ENCODE assay signal across 1 cellular context in the genomic region with DNA sequence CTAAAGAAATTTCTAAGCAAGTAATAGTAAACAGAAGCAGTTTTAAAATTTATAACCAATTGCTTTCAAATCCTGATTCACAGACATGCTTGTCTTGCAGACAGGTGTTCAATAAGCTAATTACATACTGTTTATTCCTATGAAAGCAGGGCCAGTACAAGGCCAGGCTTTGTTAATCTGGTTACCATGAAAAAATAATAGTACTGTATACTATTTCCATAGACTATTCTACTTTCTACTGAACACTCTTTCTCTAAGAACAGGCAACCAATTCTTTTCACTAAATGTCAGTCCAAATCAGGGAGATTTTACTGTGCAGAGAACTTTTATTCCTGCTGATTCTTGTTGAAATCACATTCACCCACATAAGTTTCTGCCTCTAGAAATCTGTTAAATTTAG.
TF ChIP-seq lines count a peak whose summit lies in the region.

No MANE protein-coding gene starts in this region.

TF ChIP-seq in SK-N-SH, 30 proteins besides CTCF, POLR2A, EP300 and RAD21 (continued from another document):
- TF ChIP-seq, protein P1, sequence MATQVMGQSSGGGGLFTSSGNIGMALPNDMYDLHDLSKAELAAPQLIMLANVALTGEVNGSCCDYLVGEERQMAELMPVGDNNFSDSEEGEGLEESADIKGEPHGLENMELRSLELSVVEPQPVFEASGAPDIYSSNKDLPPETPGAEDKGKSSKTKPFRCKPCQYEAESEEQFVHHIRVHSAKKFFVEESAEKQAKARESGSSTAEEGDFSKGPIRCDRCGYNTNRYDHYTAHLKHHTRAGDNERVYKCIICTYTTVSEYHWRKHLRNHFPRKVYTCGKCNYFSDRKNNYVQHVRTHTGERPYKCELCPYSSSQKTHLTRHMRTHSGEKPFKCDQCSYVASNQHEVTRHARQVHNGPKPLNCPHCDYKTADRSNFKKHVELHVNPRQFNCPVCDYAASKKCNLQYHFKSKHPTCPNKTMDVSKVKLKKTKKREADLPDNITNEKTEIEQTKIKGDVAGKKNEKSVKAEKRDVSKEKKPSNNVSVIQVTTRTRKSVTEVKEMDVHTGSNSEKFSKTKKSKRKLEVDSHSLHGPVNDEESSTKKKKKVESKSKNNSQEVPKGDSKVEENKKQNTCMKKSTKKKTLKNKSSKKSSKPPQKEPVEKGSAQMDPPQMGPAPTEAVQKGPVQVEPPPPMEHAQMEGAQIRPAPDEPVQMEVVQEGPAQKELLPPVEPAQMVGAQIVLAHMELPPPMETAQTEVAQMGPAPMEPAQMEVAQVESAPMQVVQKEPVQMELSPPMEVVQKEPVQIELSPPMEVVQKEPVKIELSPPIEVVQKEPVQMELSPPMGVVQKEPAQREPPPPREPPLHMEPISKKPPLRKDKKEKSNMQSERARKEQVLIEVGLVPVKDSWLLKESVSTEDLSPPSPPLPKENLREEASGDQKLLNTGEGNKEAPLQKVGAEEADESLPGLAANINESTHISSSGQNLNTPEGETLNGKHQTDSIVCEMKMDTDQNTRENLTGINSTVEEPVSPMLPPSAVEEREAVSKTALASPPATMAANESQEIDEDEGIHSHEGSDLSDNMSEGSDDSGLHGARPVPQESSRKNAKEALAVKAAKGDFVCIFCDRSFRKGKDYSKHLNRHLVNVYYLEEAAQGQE (IDR thresholded peaks at IDR 0.05; ENCODE audit: low read depth, low read length): no peak
- TF ChIP-seq TEAD4 (IDR thresholded peaks at IDR 0.05; ENCODE audit: borderline replicate concordance, insufficient read depth) (no peak), POLR2AphosphoS5 (IDR thresholded peaks at IDR 0.05; ENCODE audit: low read depth, low read length) (no peak), NRF1 (IDR thresholded peaks at IDR 0.05; ENCODE audit: low read depth, low read length) (no peak), TAF1 (IDR thresholded peaks at IDR 0.05; ENCODE audit: borderline replicate concordance, low read depth, low read length) (no peak), MXI1 (IDR thresholded peaks at IDR 0.05; ENCODE audit: low read depth, low read length) (no peak), MEF2A (IDR thresholded peaks at IDR 0.05; ENCODE audit: borderline replicate concordance, low read depth) (no peak), TCF12 (IDR thresholded peaks at IDR 0.05) (no peak), FOXJ3 (CRISPR knock-in tag; IDR thresholded peaks at IDR 0.05) (no peak), RFX5 (IDR thresholded peaks at IDR 0.05; ENCODE audit: low read length) (no peak), GATA2 (CRISPR knock-in tag; IDR thresholded peaks at IDR 0.05) (no peak)
- TF ChIP-seq, protein P2, sequence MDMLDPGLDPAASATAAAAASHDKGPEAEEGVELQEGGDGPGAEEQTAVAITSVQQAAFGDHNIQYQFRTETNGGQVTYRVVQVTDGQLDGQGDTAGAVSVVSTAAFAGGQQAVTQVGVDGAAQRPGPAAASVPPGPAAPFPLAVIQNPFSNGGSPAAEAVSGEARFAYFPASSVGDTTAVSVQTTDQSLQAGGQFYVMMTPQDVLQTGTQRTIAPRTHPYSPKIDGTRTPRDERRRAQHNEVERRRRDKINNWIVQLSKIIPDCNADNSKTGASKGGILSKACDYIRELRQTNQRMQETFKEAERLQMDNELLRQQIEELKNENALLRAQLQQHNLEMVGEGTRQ (IDR thresholded peaks at IDR 0.05; ENCODE audit: borderline replicate concordance, low read depth, low read length): no peak
- TF ChIP-seq, protein P3, sequence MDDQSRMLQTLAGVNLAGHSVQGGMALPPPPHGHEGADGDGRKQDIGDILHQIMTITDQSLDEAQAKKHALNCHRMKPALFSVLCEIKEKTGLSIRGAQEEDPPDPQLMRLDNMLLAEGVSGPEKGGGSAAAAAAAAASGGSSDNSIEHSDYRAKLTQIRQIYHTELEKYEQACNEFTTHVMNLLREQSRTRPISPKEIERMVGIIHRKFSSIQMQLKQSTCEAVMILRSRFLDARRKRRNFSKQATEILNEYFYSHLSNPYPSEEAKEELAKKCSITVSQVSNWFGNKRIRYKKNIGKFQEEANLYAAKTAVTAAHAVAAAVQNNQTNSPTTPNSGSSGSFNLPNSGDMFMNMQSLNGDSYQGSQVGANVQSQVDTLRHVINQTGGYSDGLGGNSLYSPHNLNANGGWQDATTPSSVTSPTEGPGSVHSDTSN (IDR thresholded peaks at IDR 0.05): no peak
- TF ChIP-seq, protein P4, sequence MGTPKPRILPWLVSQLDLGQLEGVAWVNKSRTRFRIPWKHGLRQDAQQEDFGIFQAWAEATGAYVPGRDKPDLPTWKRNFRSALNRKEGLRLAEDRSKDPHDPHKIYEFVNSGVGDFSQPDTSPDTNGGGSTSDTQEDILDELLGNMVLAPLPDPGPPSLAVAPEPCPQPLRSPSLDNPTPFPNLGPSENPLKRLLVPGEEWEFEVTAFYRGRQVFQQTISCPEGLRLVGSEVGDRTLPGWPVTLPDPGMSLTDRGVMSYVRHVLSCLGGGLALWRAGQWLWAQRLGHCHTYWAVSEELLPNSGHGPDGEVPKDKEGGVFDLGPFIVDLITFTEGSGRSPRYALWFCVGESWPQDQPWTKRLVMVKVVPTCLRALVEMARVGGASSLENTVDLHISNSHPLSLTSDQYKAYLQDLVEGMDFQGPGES (IDR thresholded peaks at IDR 0.05; ENCODE audit: low read depth, low read length): no peak
